Comparison of ENCODE assay signal across 8 cellular contexts in genomic region chr17:43778337-43779144, GRCh38.
DNase-seq lines count a peak whose midpoint lies in the region; ATAC-seq and TF ChIP-seq lines count a peak whose summit lies in the region.

TSS of gene DUSP3 (minus strand) at chr17:43778977. CDS start at chr17:43778924, 53 bp downstream.

- peaks cover 49% of the 10 kb centered on the region for H3K4me1 Mint-ChIP-seq in nephron progenitor cell

- DNase-seq in D341Med (ENCODE audit: low spot score) (peak; percentile 99), KG1 (lab: John Stamatoyannopoulos, UW) (peak; percentile 33), SHP77 treated with DMSO at 0.1 percent for 48 hours (lab: John Stamatoyannopoulos, UW) (peak; percentile 59), foreskin fibroblast (peak; percentile 89 to 96), nephron progenitor cell (peak; percentile 91)
- peak; percentile 77 for DNase-seq in activated naive CD4-positive, alpha-beta T cell treated with Interleukin-2 at 50 U/mL for 16 hours
- peak; percentile 81 for DNase-seq in stimulated activated naive CD8-positive, alpha-beta T cell treated with anti-CD3 and anti-CD28 coated beads, Interleukin-15, Interleukin-2, amounts not matched to agents 100 U/mL and 50 U/mL, for 24 hours

- H3K9me3 Mint-ChIP-seq in nephron progenitor cell, result no peaks in the 10 kb centered on the region

- peak within 1 kb of the TSS; percentile 86 to 94 for H3K4me3 ChIP-seq in foreskin fibroblast (ENCODE audit: low read depth in 1 of 2, low read length in 2 of 2)

- ATAC-seq in GM21447 (IDR thresholded peaks at IDR 0.05; ENCODE audit: unreplicated experiment), result peak; percentile 72
- ATAC-seq in stimulated activated naive CD8-positive, alpha-beta T cell treated with anti-CD3 and anti-CD28 coated beads, Interleukin-15, Interleukin-2, amounts not matched to agents 100 U/mL and 50 U/mL, for 24 hours, result peak; percentile 94

- H3K27ac Mint-ChIP-seq in nephron progenitor cell, result peak within 1 kb of the TSS; percentile 93

- no peak for TF ChIP-seq CTCF in foreskin fibroblast (IDR thresholded peaks at IDR 0.05; ENCODE audit: low read depth, low read length)
- TF ChIP-seq CTCF in nephron progenitor cell (IDR thresholded peaks at IDR 0.05), result no peak

- peaks cover 17% of the 10 kb centered on the region for H3K36me3 Mint-ChIP-seq in nephron progenitor cell (ENCODE audit: low read depth)

- peaks cover 44% of the 10 kb centered on the region for H3K27me3 Mint-ChIP-seq in nephron progenitor cell (ENCODE audit: low read depth, poor library complexity)

- H3K4me3 Mint-ChIP-seq in nephron progenitor cell, result peak within 1 kb of the TSS; percentile 82

Comparison
In these comparisons a context has a peak if more than half of its experiments do, and no peak if none do; other contexts are left out.
1. Peak in every context shown above with its lines: DNase-seq, ATAC-seq and H3K4me3 ChIP-seq.
2. DNase-seq: peak in every context shown above with its lines; median percentile 99 in D341Med; 92 in foreskin fibroblast; 91 in nephron progenitor cell; 81 in stimulated activated naive CD8-positive, alpha-beta T cell treated with anti-CD3 and anti-CD28 coated beads, Interleukin-15, Interleukin-2, amounts not matched to agents 100 U/mL and 50 U/mL, for 24 hours; 77 in activated naive CD4-positive, alpha-beta T cell treated with Interleukin-2 at 50 U/mL for 16 hours; 59 in SHP77 treated with DMSO at 0.1 percent for 48 hours; 33 in KG1.